ENCODE assay signal across 29 cellular contexts in genomic region chr5:134489227-134489944, GRCh38.
"Had no signal": no experiment of that assay in that cellular context is flagged by ENCODE, and none has a peak within 500 bp of the region (broad histone marks: within the 10 kb centered on the region; RNA-seq: fewer than 3 reads in every experiment).

No MANE protein-coding gene starts in this region.

- H3K79me2 ChIP-seq: hepatocyte had no signal

- H3K36me3 ChIP-seq: adrenal gland, gastroesophageal sphincter, left ventricle myocardium inferior, neutrophil, ovary, right lobe of liver, thyroid gland, upper lobe of left lung had no signal

- H3K27me3 ChIP-seq: adrenal gland, body of pancreas, dorsolateral prefrontal cortex, gastroesophageal sphincter, hepatocyte, neutrophil, ovary, right lobe of liver, thyroid gland, upper lobe of left lung had no signal

- H3K27ac ChIP-seq: adrenal gland, body of pancreas, coronary artery, dorsolateral prefrontal cortex, gastroesophageal sphincter, hepatocyte, left ventricle myocardium inferior, neutrophil, ovary, right lobe of liver, thyroid gland, upper lobe of left lung had no signal

- H3K4me3 ChIP-seq: adrenal gland, body of pancreas, coronary artery, dorsolateral prefrontal cortex, gastroesophageal sphincter, hepatocyte, left ventricle myocardium inferior, ovary, right lobe of liver, thyroid gland, upper lobe of left lung had no signal

- H3K4me2 ChIP-seq: hepatocyte had no signal

- H3K4me1 ChIP-seq: adrenal gland, gastroesophageal sphincter, left ventricle myocardium inferior, right lobe of liver, thyroid gland, upper lobe of left lung had no signal

- H3K9me3 ChIP-seq: adrenal gland, body of pancreas, gastroesophageal sphincter, neutrophil, ovary, right lobe of liver, thyroid gland, upper lobe of left lung had no signal

- ATAC-seq: activated CD4-positive, CD25-positive, alpha-beta regulatory T cell treated with anti-CD3 and anti-CD28 coated beads, Interleukin-2, amount 50 U/mL, for 24 hours; activated CD8-positive, alpha-beta memory T cell treated with anti-CD3 and anti-CD28 coated beads, Interleukin-2, amount 10 ng/mL, durations not matched to agents 7 days and 5 days; activated CD8-positive, alpha-beta T cell treated with anti-CD3 and anti-CD28 coated beads for 36 hours; activated T-cell treated with anti-CD3 and anti-CD28 coated beads, Interleukin-2, amount 50 U/mL, for 72 hours; body of pancreas; gastroesophageal sphincter; stimulated activated effector memory CD8-positive, alpha-beta T cell treated with anti-CD3 and anti-CD28 coated beads, Interleukin-12 subunit alpha, Interleukin-12 subunit beta, amount 100 ng/mL, for 72 hours; T-cell had no signal

- H2AFZ ChIP-seq: hepatocyte had no signal

- DNase-seq: activated CD4-positive, alpha-beta T cell treated with anti-CD3 and anti-CD28 coated beads, Interleukin-2, amount 50 U/mL, for 1 hour; activated CD8-positive, alpha-beta memory T cell treated with anti-CD3 and anti-CD28 coated beads, Interleukin-2, amount 10 ng/mL, durations not matched to agents 7 days and 5 days; activated CD8-positive, alpha-beta T cell treated with anti-CD3 and anti-CD28 coated beads for 36 hours; activated naive CD4-positive, alpha-beta T cell treated with anti-CD3 and anti-CD28 coated beads for 36 hours; activated naive CD8-positive, alpha-beta T cell treated with anti-CD3 and anti-CD28 coated beads for 36 hours; activated T-cell treated with anti-CD3 and anti-CD28 coated beads for 4 hours; activated T-cell treated with anti-CD3 and anti-CD28 coated beads, Interleukin-2, amount 50 U/mL, for 72 hours; body of pancreas; cerebellar nuclear complex; dorsolateral prefrontal cortex; effector memory CD4-positive, alpha-beta T cell; erythroblast; left ventricle myocardium inferior; naive B cell; nephron progenitor cell; stimulated activated CD4-positive, alpha-beta T cell treated with anti-CD3 and anti-CD28 coated beads, Interleukin-4, amount 100 ng/mL, for 24 hours; substantia nigra; T-cell; thyroid gland; upper lobe of left lung had no signal
